21 cellular contexts compared by ENCODE assay signal in the genomic region with DNA sequence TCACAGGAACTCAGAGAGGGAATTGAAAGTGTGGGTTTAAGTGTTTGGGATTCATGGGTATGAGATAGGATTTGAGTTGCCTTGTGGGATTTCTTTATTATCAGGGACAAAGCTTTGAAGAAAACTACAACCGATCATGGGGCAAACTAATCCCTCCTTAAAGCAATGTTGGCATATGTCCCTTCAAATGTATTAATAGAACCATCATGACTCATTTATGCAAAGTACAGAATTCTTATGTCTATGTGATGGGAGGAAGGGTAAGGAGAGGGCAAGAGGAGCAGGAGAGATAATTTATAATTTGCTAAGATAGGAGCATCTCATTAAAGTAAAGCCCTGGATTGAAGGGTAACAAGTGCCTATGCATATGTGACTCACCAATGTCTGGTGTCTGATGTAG.
DNase-seq lines count a peak whose midpoint lies in the region; FAIRE-seq and TF ChIP-seq lines count a peak whose summit lies in the region.
"Had no signal": no experiment of that assay in that cellular context is flagged by ENCODE, and none has a peak within 500 bp of the region (broad histone marks: within the 10 kb centered on the region; RNA-seq: fewer than 3 reads in every experiment).

No MANE protein-coding gene starts in this region.

- no peak for TF ChIP-seq CTCF in fibroblast of the aortic adventitia (IDR thresholded peaks at IDR 0.05; ENCODE audit: insufficient read depth, low read length)

- TF ChIP-seq POLR2A in H54 (IDR thresholded peaks at IDR 0.05; ENCODE audit: low read depth, low read length): no peak

- peak; percentile 23 for DNase-seq in DMS 273 (lab: John Stamatoyannopoulos, UW; ENCODE audit: unreplicated experiment)
- DNase-seq in DMS 273 treated with DMSO at 0.1 percent for 48 hours (lab: John Stamatoyannopoulos, UW): no peak
- peak; percentile 15 for DNase-seq in amniotic epithelial cell (ENCODE audit: low read depth)
- DNase-seq in fibroblast of the aortic adventitia (ENCODE audit: low read depth): peak; percentile 37
- DNase-seq in H54 (ENCODE audit: insufficient read length, low spot score): no peak
- DNase-seq in activated CD4-positive, alpha-beta T cell treated with anti-CD3 and anti-CD28 coated beads for 4 hours: no peak
- no peak for DNase-seq in amniotic stem cell (lab: John Stamatoyannopoulos, UW)
- DNase-seq in ureter (ENCODE audit: low spot score): no peak
- DNase-seq: activated CD4-positive, alpha-beta T cell treated with anti-CD3 and anti-CD28 coated beads for 36 hours; activated naive CD4-positive, alpha-beta T cell treated with anti-CD3 and anti-CD28 coated beads, Interleukin-2, amount 50 U/mL, for 16 hours; cortex of kidney; effector memory CD4-positive, alpha-beta T cell; NCI-H1436; NCI-H82; stimulated activated CD4-positive, alpha-beta T cell treated with anti-CD3 and anti-CD28 coated beads, Interleukin-15, amount 100 ng/mL, for 24 hours; stimulated activated CD4-positive, alpha-beta T cell treated with anti-CD3 and anti-CD28 coated beads, Interleukin-4, amount 100 ng/mL, for 4 hours; SW 1271; transverse colon had no signal

- FAIRE-seq in H54 (lab: Jason Lieb, UNC): no peak
- FAIRE-seq: frontal cortex had no signal

- H3K4me3 ChIP-seq in fibroblast of the aortic adventitia (ENCODE audit: low read depth, low read length): no peak overlapping the region
- H3K4me3 ChIP-seq: cardiac muscle cell, lung, transverse colon had no signal

Comparison
In these comparisons a context has a peak if more than half of its experiments do, and no peak if none do; other contexts are left out.
1. DNase-seq: peak in DMS 273 (single experiment), amniotic epithelial cell (single experiment) and fibroblast of the aortic adventitia (single experiment); none in DMS 273 treated with DMSO at 0.1 percent for 48 hours (single experiment), H54 (single experiment), activated CD4-positive, alpha-beta T cell treated with anti-CD3 and anti-CD28 coated beads for 4 hours (0 of 2), amniotic stem cell (single experiment) and ureter (single experiment).